ENCODE assay signal across 33 cellular contexts in the genomic region with DNA sequence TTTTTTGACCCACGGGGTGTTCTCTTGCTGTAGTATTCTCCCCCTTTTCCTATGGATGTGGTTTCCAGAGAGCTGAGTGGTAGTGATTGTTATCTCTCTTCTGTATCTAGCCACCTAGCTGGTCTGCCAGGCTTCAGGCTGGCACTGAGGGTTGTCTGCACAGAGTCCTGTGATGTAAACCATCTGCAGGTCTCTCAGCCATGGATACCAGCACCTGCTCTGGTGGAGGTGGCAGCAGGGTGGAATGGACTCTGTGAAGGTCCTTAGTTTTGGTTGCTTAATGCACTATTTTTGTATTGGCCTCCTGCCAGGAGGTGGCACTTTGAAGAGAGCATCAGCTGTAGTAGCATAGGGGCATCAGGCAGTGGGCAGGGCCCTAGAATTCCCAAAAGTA. TPM values are rescaled to one million over a fixed set of nuclear protein-coding genes. Genes with fewer than 3 reads are reported as not detected.
DNase-seq lines count a peak whose midpoint lies in the region; ATAC-seq, FAIRE-seq and TF ChIP-seq lines count a peak whose summit lies in the region.
"Had no signal": no experiment of that assay in that cellular context is flagged by ENCODE, and none has a peak within 500 bp of the region (broad histone marks: within the 10 kb centered on the region; RNA-seq: fewer than 3 reads in every experiment).

No MANE protein-coding gene starts in this region.

- ATAC-seq in A549 (peak in 1 of 2 experiments; percentile 28; a peak in 2 of 6 replicates), GM19025 (IDR thresholded peaks at IDR 0.05; ENCODE audit: low read depth, unreplicated experiment) (peak; percentile 12), PC-3 (peak; percentile 6; the same call in 1 of the 2 replicates), GM18505 (IDR thresholded peaks at IDR 0.05; ENCODE audit: unreplicated experiment) (no peak)
- ATAC-seq: activated CD4-positive, CD25-positive, alpha-beta regulatory T cell treated with anti-CD3 and anti-CD28 coated beads, Interleukin-2, amount 50 U/mL, for 24 hours; left lobe of liver; Right ventricle myocardium inferior had no signal

- dilution Hi-C loops in keratinocyte (cut with MboI; ENCODE audit: extremely low pct_ligation_motif_present, low sequenced_read_pairs): no loop called here

- H3K36me3 ChIP-seq in PC-3 (ENCODE audit: low read depth, low read length) (no peaks in the 10 kb centered on the region), keratinocyte (ENCODE audit: control insufficient read depth in 2 of 2, extremely low read depth in 1 of 2, insufficient read depth in 2 of 2, low read length in 2 of 2) (no peaks in the 10 kb centered on the region)
- H3K36me3 ChIP-seq: ascending aorta, BE2C, colonic mucosa, ovary, thoracic aorta, uterus had no signal

- TF ChIP-seq CTCF in A549 (IDR thresholded peaks at IDR 0.05) (no peak), PC-3 (conservative IDR thresholded peaks at IDR 0.05; ENCODE audit: low read depth, low read length) (no peak), keratinocyte (optimal IDR thresholded peaks at IDR 0.05 in 1 of 3, IDR thresholded peaks at IDR 0.05 in 1 of 3, conservative IDR thresholded peaks at IDR 0.05 in 1 of 3; ENCODE audit: extremely low read depth in 1 of 3, insufficient read depth in 2 of 3, low read length in 3 of 3) (no peak)

- BruUV-seq in PC-3 (replicated peaks; lab: Mats Ljungman, UMichigan): no TSS peak

- H3F3A ChIP-seq in PC-3 (ENCODE audit: low read length, unreplicated experiment): no peaks in the 10 kb centered on the region

- H3K9ac ChIP-seq in PC-3 (ENCODE audit: low read length) (no peak overlapping the region), keratinocyte (ENCODE audit: control insufficient read depth, extremely low read depth, insufficient read depth, low read length) (no peak overlapping the region)

- no peak for FAIRE-seq in A549 (lab: Jason Lieb, UNC)
- no peak for FAIRE-seq in keratinocyte (lab: Jason Lieb, UNC)
- FAIRE-seq: GM12892 had no signal

- POLR2A ChIA-PET in A549 (lab: Yijun Ruan, JAX): no interaction called here
- POLR2A ChIA-PET in PC-3 (lab: Charles Lee; ENCODE audit: unreplicated experiment): no interaction called here

- TF ChIP-seq EP300 in A549 (IDR thresholded peaks at IDR 0.05): no peak

- H3K9me2 ChIP-seq in PC-3 (replicated peaks; ENCODE audit: low read length): no peaks in the 10 kb centered on the region

- no peak for TF ChIP-seq RAD21 in A549 (conservative IDR thresholded peaks at IDR 0.05 in 1 of 2, IDR thresholded peaks at IDR 0.05 in 1 of 2)

- no peaks in the 10 kb centered on the region for H3K9me1 ChIP-seq in keratinocyte (ENCODE audit: control insufficient read depth, extremely low read depth, insufficient read depth, low read length)

- TF ChIP-seq POLR2A in A549 (IDR thresholded peaks at IDR 0.05; ENCODE audit: low read length) (no peak), GM18505 (IDR thresholded peaks at IDR 0.05; ENCODE audit: borderline replicate concordance, extremely low read depth, insufficient read depth, insufficient read length) (no peak)

- H3K4me1 ChIP-seq in A549 (0 out of 3 replicates have a peak, but pooled peaks cover 5% of the 10 kb centered on the region), PC-3 (ENCODE audit: insufficient read depth, low read length) (peaks cover 51% of the 10 kb centered on the region), keratinocyte (ENCODE audit: control insufficient read depth, extremely low read depth, insufficient read depth, low read length) (peaks cover 20% of the 10 kb centered on the region)
- H3K4me1 ChIP-seq: ascending aorta, BE2C, colonic mucosa, uterus had no signal

- peak overlapping the region; percentile 29; the same call in 2 of the 3 replicates for H3K4me2 ChIP-seq in A549
- peak overlapping the region; percentile 56 for H3K4me2 ChIP-seq in PC-3 (ENCODE audit: low read length)
- peak overlapping the region; percentile 56 for H3K4me2 ChIP-seq in keratinocyte (ENCODE audit: control insufficient read depth, extremely low read depth, insufficient read depth, low read depth, low read length)

- DNase-seq in A549 (ENCODE audit: low read depth in 1 of 2, low spot score in 1 of 2) (no peak), PC-3 (peak; percentile 19), keratinocyte (ENCODE audit: low read depth, low spot score) (no peak), GM19238 (ENCODE audit: insufficient read length, low spot score) (no peak), NCI-H1417 (lab: John Stamatoyannopoulos, UW) (no peak), kidney tubule cell (ENCODE audit: low spot score) (no peak)
- DNase-seq: activated CD4-positive, alpha-beta T cell treated with anti-CD3 and anti-CD28 coated beads, Interleukin-2, amount 50 U/mL, for 48 hours; activated gamma-delta T cell treated with Interleukin-2 at 50 U/mL for 16 hours; activated T-cell treated with anti-CD3 and anti-CD28 coated beads, Interleukin-2, amount 50 U/mL, for 48 hours; BE2C; colonic mucosa; DMS 273 treated with DMSO at 0.1 percent for 48 hours; effector CD4-positive, alpha-beta T cell; hypothalamus; mesenchymal stem cell; NCI-H1105 treated with DMSO at 0.1 percent for 48 hours; NCI-H2029; NCI-H774; ovary; stimulated activated CD4-positive, alpha-beta T cell treated with anti-CD3 and anti-CD28 coated beads, Interleukin-1b, Interleukin-23, amount 100 ng/mL, for 48 hours; T-helper 2 cell; uterus had no signal

- H3K27ac ChIP-seq in A549: no peak overlapping the region
- peak overlapping the region; percentile 76 for H3K27ac ChIP-seq in PC-3 (ENCODE audit: low read length)
- peak overlapping the region; percentile 52 for H3K27ac ChIP-seq in keratinocyte (ENCODE audit: control insufficient read depth, insufficient read depth, low read length)
- H3K27ac ChIP-seq: ascending aorta, colonic mucosa, ovary, thoracic aorta, uterus had no signal

- H3K27me3 ChIP-seq in PC-3 (ENCODE audit: low read length) (no peaks in the 10 kb centered on the region), keratinocyte (ENCODE audit: control insufficient read depth, extremely low read depth, insufficient read depth, low read length) (no peaks in the 10 kb centered on the region)
- H3K27me3 ChIP-seq: ascending aorta, BE2C, colonic mucosa, ovary, uterus had no signal

- H2AFZ ChIP-seq in PC-3 (ENCODE audit: low read length) (0 out of 2 replicates have a peak overlapping the region, but pooled peaks have one; percentile 61), keratinocyte (ENCODE audit: control insufficient read depth, low read length) (no peak overlapping the region)

- intact Hi-C loops in PC-3 (cut with micrococcal nuclease): no loop called here

- H3K4me3 ChIP-seq in A549 (no peak overlapping the region), PC-3 (ENCODE audit: low read length) (no peak overlapping the region), keratinocyte (ENCODE audit: control insufficient read depth in 2 of 3, extremely low read depth in 1 of 3, insufficient read depth in 2 of 3, low read depth in 1 of 3, low read length in 3 of 3) (no peak overlapping the region)
- H3K4me3 ChIP-seq: ascending aorta, colonic mucosa, ovary, thoracic aorta, uterus had no signal

- CTCF ChIA-PET in A549 (lab: Yijun Ruan, JAX): interaction anchor here (0.6 to 3.9 kb wide), 6 partner anchors 12 to 148 kb away, joined by 3 to 19 read pairs (median 5); no protein-coding TSS in a partner anchor
- CTCF ChIA-PET in PC-3 (lab: Charles Lee): interaction anchor here (2.3 kb wide), 1 partner anchor 48 kb away, joined by 11 read pairs; no protein-coding TSS in a partner anchor

- 48% methylated on average over 1 of the region's 1 CpG for WGBS in A549 (ENCODE audit: missing lambda C conversion rate)

- no peaks in the 10 kb centered on the region for H4K20me1 ChIP-seq in PC-3 (ENCODE audit: low read length)
- no peaks in the 10 kb centered on the region for H4K20me1 ChIP-seq in keratinocyte (ENCODE audit: control insufficient read depth, extremely low read depth, insufficient read depth, low read length)

- H3K79me2 ChIP-seq in PC-3 (ENCODE audit: low read length): no peaks in the 10 kb centered on the region
- no peaks in the 10 kb centered on the region for H3K79me2 ChIP-seq in keratinocyte (ENCODE audit: control insufficient read depth, insufficient read depth, low read length)

- H3K9me3 ChIP-seq in A549 (no peaks in the 10 kb centered on the region; the same call in 2 of the 3 replicates), PC-3 (ENCODE audit: low read length) (no peaks in the 10 kb centered on the region), keratinocyte (ENCODE audit: control insufficient read depth, low read depth, low read length) (no peaks in the 10 kb centered on the region)
- H3K9me3 ChIP-seq: ascending aorta, BE2C, colonic mucosa, ovary, thoracic aorta, uterus had no signal

TF ChIP-seq in A549, 52 proteins besides CTCF, POLR2A, EP300 and RAD21 (continues in another document):
- TF ChIP-seq FOSL2 (IDR thresholded peaks at IDR 0.05) (no peak), FOSL2 (CRISPR knock-in tag; IDR thresholded peaks at IDR 0.05) (no peak), PHF8 (IDR thresholded peaks at IDR 0.05; ENCODE audit: borderline replicate concordance, low read depth) (no peak), POLR2AphosphoS2 (conservative IDR thresholded peaks at IDR 0.05; ENCODE audit: low read length) (no peak), FOXS1 (CRISPR knock-in tag; IDR thresholded peaks at IDR 0.05) (no peak), ZFP36 (IDR thresholded peaks at IDR 0.05; ENCODE audit: borderline replicate concordance, partially characterized antibody) (no peak), CHD4 (IDR thresholded peaks at IDR 0.05; ENCODE audit: borderline replicate concordance) (no peak)

RNA-seq across cellular contexts. Expression of a gene that starts 0.9 kb away (rescaled TPM):
- polyA plus RNA-seq in A549 (2011; rRNA removed) (0.16 and 0.30 TPM in 2 replicates), A549 (2017; fragmentation: RNase III; extraction: RNeasy Plus Mini Kit Qiagen cat#74134 plus additional on column Dnase treatment) (0.05 TPM in 1 of 3 replicates, not detected in the others), keratinocyte (0.25 to 0.39 TPM (median 0.26 TPM) in 3 replicates)
- 0.05 TPM in 1 of 2 replicates, not detected in the other for polyA plus RNA-seq in A549 (2012; cell fraction: cytosol; rRNA removed)
- polyA plus RNA-seq in A549 (2012; cell fraction: nucleus; rRNA removed): not detected in 2 replicates
- polyA minus RNA-seq in A549 (2011; rRNA and poly(A)+ RNA removed): not detected in 2 replicates
- total RNA-seq in PC-3 (2014; rRNA removed): 0.26 and 0.98 TPM in 2 replicates
- polyA plus RNA-seq in keratinocyte (2011; ENCODE audit: low read depth): 0.44 TPM
- polyA plus RNA-seq in keratinocyte (2011; cell fraction: cytosol; rRNA removed): 0.06 and 0.19 TPM in 2 replicates
- 0.52 and 0.70 TPM in 2 replicates for polyA plus RNA-seq in keratinocyte (2011; cell fraction: nucleus; rRNA removed)
- polyA plus RNA-seq in keratinocyte (2012; ENCODE audit: low replicate concordance): 0.07 and 0.48 TPM in 2 replicates
- 0.16 to 0.49 TPM in 2 of 3 replicates, not detected in the other for polyA minus RNA-seq in keratinocyte
- not detected for polyA minus RNA-seq in keratinocyte (2011; cell fraction: cytosol; rRNA and poly(A)+ RNA removed)
- polyA minus RNA-seq in keratinocyte (2011; cell fraction: nucleus; rRNA and poly(A)+ RNA removed): 0.54 TPM in 1 of 2 replicates, not detected in the other
- total RNA-seq: ascending aorta, colonic mucosa, left lobe of liver, M059J, OCI-LY7, Right ventricle myocardium inferior, thoracic aorta, uterus had no signal
- polyA plus RNA-seq: neural cell, ovary had no signal

Comparison
In these comparisons a context has a peak if more than half of its experiments do, and no peak if none do; other contexts are left out.
1. H3K27ac ChIP-seq: peak in PC-3 (single experiment) and keratinocyte (single experiment); none in A549 (0 of 2).
2. Peak in every context shown above with its lines, with median percentiles within 50 percentile points of each other: H3K4me2 ChIP-seq.